Comparison of ENCODE assay signal across 9 cellular contexts in the genomic region with DNA sequence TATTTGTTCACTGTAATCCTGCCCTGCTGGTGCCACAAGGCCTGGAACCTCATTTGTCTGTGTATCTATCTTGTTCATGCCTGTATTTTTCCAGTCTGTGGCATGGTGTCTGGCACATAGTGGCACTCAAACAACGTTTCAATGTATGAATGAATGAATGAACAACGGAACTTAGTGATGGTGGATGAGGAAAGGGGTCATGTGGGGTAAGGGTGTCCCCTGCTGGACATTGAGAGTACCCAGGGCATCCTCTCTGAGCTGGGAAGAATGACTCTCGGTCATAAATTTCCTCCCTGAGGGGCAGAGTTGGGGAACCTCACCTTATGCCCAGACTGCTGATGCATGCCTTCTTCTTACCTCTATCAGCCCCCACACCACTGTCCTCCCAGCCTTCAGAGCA. TPM values are rescaled to one million over a fixed set of nuclear protein-coding genes. Genes with fewer than 3 reads are reported as not detected.
DNase-seq lines count a peak whose midpoint lies in the region; ATAC-seq, FAIRE-seq and TF ChIP-seq lines count a peak whose summit lies in the region.
"Had no signal": no experiment of that assay in that cellular context is flagged by ENCODE, and none has a peak within 500 bp of the region (broad histone marks: within the 10 kb centered on the region; RNA-seq: fewer than 3 reads in every experiment).

No MANE protein-coding gene starts in this region.

- no peak overlapping the region for H3K18ac ChIP-seq in mesendoderm (ENCODE audit: low read length)

- FAIRE-seq in GM12878 (lab: Jason Lieb, UNC) = peak; percentile 23

- no peak for TF ChIP-seq POLR2A in GM12878 (IDR thresholded peaks at IDR 0.05; ENCODE audit: low read depth, low read length)
- TF ChIP-seq POLR2A in sigmoid colon (IDR thresholded peaks at IDR 0.05) = no peak

- H3K79me2 ChIP-seq in GM12878 (ENCODE audit: control insufficient read depth, insufficient read depth, low read length) = no peaks in the 10 kb centered on the region
- no peaks in the 10 kb centered on the region for H3K79me2 ChIP-seq in mesendoderm (ENCODE audit: control insufficient read depth, insufficient read depth, low read length)

- no peaks in the 10 kb centered on the region for H3K9me3 ChIP-seq in GM12878 (replicated peaks; ENCODE audit: control insufficient read depth, insufficient read depth, low read length)
- no peaks in the 10 kb centered on the region for H3K9me3 ChIP-seq in sigmoid colon

- H3K4me1 ChIP-seq in GM12878 (ENCODE audit: control insufficient read depth, insufficient read depth, low read length) (no peaks in the 10 kb centered on the region), mesendoderm (ENCODE audit: control insufficient read depth, low read depth, low read length) (no peaks in the 10 kb centered on the region), sigmoid colon (no peaks in the 10 kb centered on the region)

- no peak overlapping the region for H3K56ac ChIP-seq in mesendoderm (ENCODE audit: low read length)

- ATAC-seq in GM12878 (peak; percentile 80), HG02981 (IDR thresholded peaks at IDR 0.05; ENCODE audit: unreplicated experiment) (no peak), GM19467 (IDR thresholded peaks at IDR 0.05; ENCODE audit: unreplicated experiment) (no peak)

- SMC1A ChIA-PET in GM12878 (lab: Charles Lee; ENCODE audit: uncharacterized antibody, unreplicated experiment) = interaction anchor here (0.6 to 2.6 kb wide), 5 partner anchors 13 to 106 kb away, joined by 3 to 15 read pairs (median 5); no protein-coding TSS in a partner anchor

- no peak for DNase-seq in AG09309 (ENCODE audit: low read depth)
- DNase-seq in GM12865 (ENCODE audit: low read depth) = peak; percentile 46
- DNase-seq in RKO (ENCODE audit: low spot score) = peak; percentile 48
- DNase-seq in GM12878 (ENCODE audit: low read depth, low spot score) = no peak
- peak; percentile 75 for DNase-seq in mesendoderm
- DNase-seq in sigmoid colon = no peak
- DNase-seq: left cardiac atrium had no signal

- no peak overlapping the region for H3K27ac ChIP-seq in GM12878 (ENCODE audit: control insufficient read depth, insufficient read depth)
- H3K27ac ChIP-seq in mesendoderm (ENCODE audit: low read depth, low read length) = no peak overlapping the region
- no peak overlapping the region for H3K27ac ChIP-seq in sigmoid colon

- peak; percentile 57 for TF ChIP-seq RAD21 in GM12878 (IDR thresholded peaks at IDR 0.05; ENCODE audit: insufficient read depth, low read depth, low read length)

- H3K4me3 ChIP-seq in AG09309 (ENCODE audit: control insufficient read depth, low read depth, low read length) = no peak overlapping the region
- H3K4me3 ChIP-seq in GM12865 (ENCODE audit: low read depth, low read length) = no peak overlapping the region
- H3K4me3 ChIP-seq in GM12878 = no peak overlapping the region
- no peak overlapping the region for H3K4me3 ChIP-seq in mesendoderm (ENCODE audit: low read length)
- no peak overlapping the region for H3K4me3 ChIP-seq in sigmoid colon

- no peak overlapping the region for H4K5ac ChIP-seq in mesendoderm (ENCODE audit: low read length)

- H3K4ac ChIP-seq in mesendoderm (ENCODE audit: low read depth, low read length) = no peak overlapping the region

- CTCF ChIA-PET in GM12878 (lab: Yijun Ruan, JAX) = interaction anchor here (0.7 to 2.7 kb wide), 13 partner anchors 9 to 156 kb away, joined by 3 to 22 read pairs (median 5); no protein-coding TSS in a partner anchor

- RAD21 ChIA-PET in GM12878 (lab: Charles Lee; ENCODE audit: unreplicated experiment) = interaction anchor here (1.0 to 3.0 kb wide), 6 partner anchors 13 to 116 kb away, joined by 3 to 25 read pairs (median 6); no protein-coding TSS in a partner anchor

- H4K20me1 ChIP-seq in GM12878 (ENCODE audit: control insufficient read depth, insufficient read depth) = no peaks in the 10 kb centered on the region

- no peak overlapping the region for H2AFZ ChIP-seq in GM12878 (ENCODE audit: control insufficient read depth, low read depth, low read length)

- no peak overlapping the region for H2BK120ac ChIP-seq in mesendoderm (ENCODE audit: low read depth, low read length)

- no peak overlapping the region for H2AK5ac ChIP-seq in mesendoderm (ENCODE audit: low read length)

- H2BK15ac ChIP-seq in mesendoderm (replicated peaks; ENCODE audit: low read depth) = no peak overlapping the region

- intact Hi-C loops in GM12878 (cut with micrococcal nuclease; ENCODE audit: unreplicated experiment) (loop anchor here (10.0 kb wide), 1 partner anchor 227 kb away; the partner anchor contains the start of genes C1orf232 and ZNF593), sigmoid colon (cut with DNase I) (no loop called here)

- H3K27me3 ChIP-seq in GM12878 (replicated peaks in 1 of 2; ENCODE audit: control insufficient read depth in 2 of 2, insufficient read depth in 2 of 2, low read length in 1 of 2) (no peaks in the 10 kb centered on the region; a peak in 1 of 4 replicates), mesendoderm (ENCODE audit: insufficient read depth, low read length, poor library complexity) (no peaks in the 10 kb centered on the region), sigmoid colon (peaks cover 0 to 8% (median 0%) of the 10 kb centered on the region in 3 donors)

- no peak overlapping the region for H3K23ac ChIP-seq in mesendoderm (ENCODE audit: low read length)

- TF ChIP-seq CTCF in AG09309 (IDR thresholded peaks at IDR 0.05; ENCODE audit: control insufficient read depth, insufficient read depth, low read depth, low read length, missing control alignments) = peak; percentile 91
- TF ChIP-seq CTCF in GM12865 (IDR thresholded peaks at IDR 0.05; ENCODE audit: insufficient read depth, low read depth, low read length, missing control alignments) = peak; percentile 61
- peak; percentile 47 to 62 (median 54) for TF ChIP-seq CTCF in GM12878 (IDR thresholded peaks at IDR 0.05 in 2 of 3, conservative IDR thresholded peaks at IDR 0.05 in 1 of 3; ENCODE audit: control insufficient read depth in 2 of 3, extremely low read depth in 1 of 3, insufficient read depth in 1 of 3, low read depth in 3 of 3, low read length in 3 of 3)
- no peak for TF ChIP-seq CTCF in sigmoid colon (IDR thresholded peaks at IDR 0.05)

- H4K8ac ChIP-seq in mesendoderm (ENCODE audit: low read depth, low read length) = no peak overlapping the region

- H2BK5ac ChIP-seq in mesendoderm (ENCODE audit: low read length) = no peak overlapping the region

- no peaks in the 10 kb centered on the region for H3K36me3 ChIP-seq in GM12878 (ENCODE audit: control insufficient read depth in 2 of 2, insufficient read depth in 2 of 2, low read length in 1 of 2)
- no peaks in the 10 kb centered on the region for H3K36me3 ChIP-seq in mesendoderm (ENCODE audit: control insufficient read depth, insufficient read depth, low read length)
- H3K36me3 ChIP-seq in sigmoid colon = no peaks in the 10 kb centered on the region

- in situ Hi-C loops in GM12878 (cut with MboI) = no loop called here

- 3% methylated on average over 3 of the region's 3 CpGs for WGBS in GM12878 (ENCODE audit: insufficient coverage, insufficient replicate concordance, low lambda C conversion rate, missing lambda C conversion rate)
- no CpG with 5 or more reads among the region's 3 CpGs for WGBS in mesendoderm (ENCODE audit: extremely low coverage, insufficient coverage, low lambda C conversion rate)
- 11 to 12% methylated on average over 3 of the region's 3 CpGs for WGBS in sigmoid colon, 2 donors

- H3K79me1 ChIP-seq in mesendoderm (ENCODE audit: low read length) = no peaks in the 10 kb centered on the region

- TF ChIP-seq EP300 in GM12878 (IDR thresholded peaks at IDR 0.05; ENCODE audit: borderline replicate concordance in 1 of 2, control insufficient read depth in 1 of 2, low read depth in 2 of 2, low read length in 2 of 2) = no peak
- no peak for TF ChIP-seq EP300 in sigmoid colon (IDR thresholded peaks at IDR 0.05)

- H3K9ac ChIP-seq in GM12878 (ENCODE audit: control insufficient read depth, insufficient read depth, low read length) = no peak overlapping the region
- H3K9ac ChIP-seq in mesendoderm (ENCODE audit: low read length) = no peak overlapping the region

- no TSS peak for BruUV-seq in GM12878 (replicated peaks; lab: Mats Ljungman, UMichigan)

- H3K4me2 ChIP-seq in GM12878 (ENCODE audit: control insufficient read depth, insufficient read depth) (no peak overlapping the region), mesendoderm (ENCODE audit: low read length) (no peak overlapping the region)

- POLR2A ChIA-PET in GM12878 (lab: Charles Lee) = no interaction called here

RNA-seq across cellular contexts. Expression of gene ZNF683, which starts 18.9 kb away (rescaled TPM):
- total RNA-seq in GM12878 (2013; cell fraction: nucleolus; rRNA removed) = not detected in 2 replicates
- total RNA-seq in GM12878 (2014; rRNA removed) (not detected in 2 replicates), GM12878 (2014; rRNA removed; fragmentation: Illumina TruSeq; extraction: Trizol) (not detected in 2 replicates), GM12878 (2021) (not detected in 2 replicates), sigmoid colon (not detected)
- not detected for polyA plus RNA-seq in GM12878 (2011; ENCODE audit: low read depth)
- polyA plus RNA-seq in GM12878 (2011; rRNA removed) (not detected in 2 replicates), GM12878 (2014; fragmentation: Illumina TruSeq; extraction: Trizol) (not detected in 2 replicates), GM12878 (2014; fragmentation: Nextera tagmentation; extraction: Ambion mirVana) (not detected), GM12878 (2014; rRNA removed) (not detected in 2 replicates), GM12878 (2016; fragmentation: Nextera tagmentation; extraction: Ambion mirVana) (not detected), sigmoid colon (under 1 TPM in 1 of 3 donors, not detected in 2; 0.52 TPM)
- polyA plus RNA-seq in GM12878 (2011; cell fraction: cytosol; rRNA removed) = not detected in 2 replicates
- not detected in 2 replicates for polyA plus RNA-seq in GM12878 (2011; cell fraction: nucleus; rRNA removed)
- polyA plus RNA-seq in GM12878 (2012) = not detected in 2 replicates
- polyA minus RNA-seq in GM12878 (2011; rRNA and poly(A)+ RNA removed) = not detected in 2 replicates
- polyA minus RNA-seq in GM12878 (2011; cell fraction: cytosol; rRNA and poly(A)+ RNA removed) = not detected in 2 replicates
- polyA minus RNA-seq in GM12878 (2011; cell fraction: nucleus; rRNA and poly(A)+ RNA removed) = not detected in 2 replicates
- polyA plus RNA-seq in mesendoderm (2013, experiment 1 of 2) = 1.4 TPM
- 1.5 TPM for polyA plus RNA-seq in mesendoderm (2013, experiment 2 of 2)

RNA-seq across cellular contexts. Expression of gene LIN28A, which starts 19.2 kb away (rescaled TPM):
- total RNA-seq in GM12878 (2013; cell fraction: nucleolus; rRNA removed) = not detected in 2 replicates
- total RNA-seq in GM12878 (2014; rRNA removed) (not detected in 2 replicates), GM12878 (2014; rRNA removed; fragmentation: Illumina TruSeq; extraction: Trizol) (not detected in 2 replicates), GM12878 (2021) (0.58 and 0.59 TPM in 2 replicates), sigmoid colon (not detected)
- polyA plus RNA-seq in GM12878 (2011; ENCODE audit: low read depth) = not detected
- polyA plus RNA-seq in GM12878 (2011; rRNA removed) (not detected in 2 replicates), GM12878 (2014; fragmentation: Illumina TruSeq; extraction: Trizol) (not detected in 2 replicates), GM12878 (2014; fragmentation: Nextera tagmentation; extraction: Ambion mirVana) (not detected), GM12878 (2014; rRNA removed) (not detected in 2 replicates), GM12878 (2016; fragmentation: Nextera tagmentation; extraction: Ambion mirVana) (under 1 TPM; 0.13 to 0.30 TPM), sigmoid colon (not detected)
- 0.03 TPM in 1 of 2 replicates, not detected in the other for polyA plus RNA-seq in GM12878 (2011; cell fraction: cytosol; rRNA removed)
- 0.03 TPM in 2 replicates for polyA plus RNA-seq in GM12878 (2011; cell fraction: nucleus; rRNA removed)
- polyA plus RNA-seq in GM12878 (2012) = not detected in 2 replicates
- 0.37 TPM in 1 of 2 replicates, not detected in the other for polyA minus RNA-seq in GM12878 (2011; rRNA and poly(A)+ RNA removed)
- polyA minus RNA-seq in GM12878 (2011; cell fraction: cytosol; rRNA and poly(A)+ RNA removed) = not detected in 2 replicates
- polyA minus RNA-seq in GM12878 (2011; cell fraction: nucleus; rRNA and poly(A)+ RNA removed) = not detected in 2 replicates
- polyA plus RNA-seq in mesendoderm (2013, experiment 1 of 2) = 665 TPM
- polyA plus RNA-seq in mesendoderm (2013, experiment 2 of 2) = 652 TPM

RNA-seq across cellular contexts. Expression of gene CRYBG2, which starts 37.5 kb away (rescaled TPM):
- total RNA-seq in GM12878 (2013; cell fraction: nucleolus; rRNA removed) = 0.21 TPM in 1 of 2 replicates, not detected in the other
- total RNA-seq in GM12878 (2014; rRNA removed) (0.06 TPM in 1 of 2 replicates, not detected in the other), GM12878 (2014; rRNA removed; fragmentation: Illumina TruSeq; extraction: Trizol) (not detected in 2 replicates), GM12878 (2021) (0.03 TPM in 1 of 2 replicates, not detected in the other), sigmoid colon (1 to 10 TPM in 1 of 4 donors, under 1 TPM in 1, not detected in 2; 0.55 to 1.8 TPM)
- not detected for polyA plus RNA-seq in GM12878 (2011; ENCODE audit: low read depth)
- polyA plus RNA-seq in GM12878 (2011; rRNA removed) (0.16 and 0.30 TPM in 2 replicates), GM12878 (2014; fragmentation: Illumina TruSeq; extraction: Trizol) (not detected in 2 replicates), GM12878 (2014; fragmentation: Nextera tagmentation; extraction: Ambion mirVana) (not detected), GM12878 (2014; rRNA removed) (0.04 and 0.25 TPM in 2 replicates), GM12878 (2016; fragmentation: Nextera tagmentation; extraction: Ambion mirVana) (1 to 10 TPM in 1 of 2 experiments, under 1 TPM in 1; 0.50 to 1.2 TPM), sigmoid colon (10 to 100 TPM; 13.8 to 21.0 (median 19.9) TPM)
- 0.21 and 0.62 TPM in 2 replicates for polyA plus RNA-seq in GM12878 (2011; cell fraction: cytosol; rRNA removed)
- polyA plus RNA-seq in GM12878 (2011; cell fraction: nucleus; rRNA removed) = 0.20 and 0.48 TPM in 2 replicates
- 0.09 TPM in 1 of 2 replicates, not detected in the other for polyA plus RNA-seq in GM12878 (2012)
- not detected in 2 replicates for polyA minus RNA-seq in GM12878 (2011; rRNA and poly(A)+ RNA removed)
- not detected in 2 replicates for polyA minus RNA-seq in GM12878 (2011; cell fraction: cytosol; rRNA and poly(A)+ RNA removed)
- polyA minus RNA-seq in GM12878 (2011; cell fraction: nucleus; rRNA and poly(A)+ RNA removed) = not detected in 2 replicates
- 3.8 TPM for polyA plus RNA-seq in mesendoderm (2013, experiment 1 of 2)
- 4.4 TPM for polyA plus RNA-seq in mesendoderm (2013, experiment 2 of 2)
- total RNA-seq: left cardiac atrium had no signal

RNA-seq across cellular contexts. Expression of gene DHDDS, which starts 40.7 kb away (rescaled TPM):
- total RNA-seq in GM12878 (2013; cell fraction: nucleolus; rRNA removed) = 103 and 121 TPM in 2 replicates
- total RNA-seq in GM12878 (2014; rRNA removed) (33.1 and 33.2 TPM in 2 replicates), GM12878 (2014; rRNA removed; fragmentation: Illumina TruSeq; extraction: Trizol) (35.6 and 38.5 TPM in 2 replicates), GM12878 (2021) (41.6 and 46.9 TPM in 2 replicates), sigmoid colon (10 to 100 TPM; 16.6 to 33.5 (median 24.7) TPM)
- polyA plus RNA-seq in GM12878 (2011; ENCODE audit: low read depth) = 30.2 TPM
- polyA plus RNA-seq in GM12878 (2011; rRNA removed) (37.2 and 38.7 TPM in 2 replicates), GM12878 (2014; fragmentation: Illumina TruSeq; extraction: Trizol) (37.2 and 49.5 TPM in 2 replicates), GM12878 (2014; fragmentation: Nextera tagmentation; extraction: Ambion mirVana) (10 to 100 TPM; 22.7 to 27.2 TPM), GM12878 (2014; rRNA removed) (34.7 TPM in 2 replicates), GM12878 (2016; fragmentation: Nextera tagmentation; extraction: Ambion mirVana) (10 to 100 TPM; 45.4 to 47.5 TPM), sigmoid colon (10 to 100 TPM; 46.2 to 64.3 (median 59.0) TPM)
- 33.5 and 36.1 TPM in 2 replicates for polyA plus RNA-seq in GM12878 (2011; cell fraction: cytosol; rRNA removed)
- polyA plus RNA-seq in GM12878 (2011; cell fraction: nucleus; rRNA removed) = 40.2 and 51.2 TPM in 2 replicates
- polyA plus RNA-seq in GM12878 (2012) = 22.7 and 30.5 TPM in 2 replicates
- 46.5 and 49.0 TPM in 2 replicates for polyA minus RNA-seq in GM12878 (2011; rRNA and poly(A)+ RNA removed)
- polyA minus RNA-seq in GM12878 (2011; cell fraction: cytosol; rRNA and poly(A)+ RNA removed) = 10.0 and 11.6 TPM in 2 replicates
- 29.4 and 53.9 TPM in 2 replicates for polyA minus RNA-seq in GM12878 (2011; cell fraction: nucleus; rRNA and poly(A)+ RNA removed)
- 26.4 TPM for polyA plus RNA-seq in mesendoderm (2013, experiment 1 of 2)
- polyA plus RNA-seq in mesendoderm (2013, experiment 2 of 2) = 25.9 TPM

Comparison
In these comparisons a context has a peak if more than half of its experiments do, and no peak if none do; other contexts are left out.
1. DNase-seq: peak in GM12865 (single experiment), RKO (single experiment) and mesendoderm (single experiment); none in AG09309 (single experiment), GM12878 (single experiment) and sigmoid colon (single experiment).
2. CTCF ChIP-seq: peak in AG09309 (single experiment), GM12865 (single experiment) and GM12878 (3 of 3); none in sigmoid colon (0 of 4).